Comparison of ENCODE assay signal across 1 cellular context in the genomic region with DNA sequence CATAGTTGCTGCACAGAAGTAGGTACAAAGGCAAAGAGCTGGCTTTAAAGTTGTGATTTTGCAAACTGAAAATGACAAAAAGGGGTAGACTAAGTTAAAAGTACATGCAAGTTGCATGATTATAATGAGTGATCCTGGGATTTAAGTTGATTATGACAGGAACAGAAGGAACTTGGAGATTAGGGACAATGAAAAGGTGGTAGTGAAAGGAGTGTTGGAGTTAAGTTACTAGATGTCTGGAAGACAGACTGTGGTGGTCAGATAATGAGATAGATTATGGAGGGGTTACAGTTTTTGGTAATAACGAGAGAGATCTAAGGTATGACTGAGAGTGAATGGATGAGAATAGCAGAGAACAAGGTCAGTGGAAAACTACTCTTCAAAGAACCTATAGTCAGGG.
TF ChIP-seq lines count a peak whose summit lies in the region.

No MANE protein-coding gene starts in this region.

TF ChIP-seq in K562, 482 proteins besides CTCF, POLR2A, EP300 and RAD21 (continued from another document):
- TF ChIP-seq, protein P1, sequence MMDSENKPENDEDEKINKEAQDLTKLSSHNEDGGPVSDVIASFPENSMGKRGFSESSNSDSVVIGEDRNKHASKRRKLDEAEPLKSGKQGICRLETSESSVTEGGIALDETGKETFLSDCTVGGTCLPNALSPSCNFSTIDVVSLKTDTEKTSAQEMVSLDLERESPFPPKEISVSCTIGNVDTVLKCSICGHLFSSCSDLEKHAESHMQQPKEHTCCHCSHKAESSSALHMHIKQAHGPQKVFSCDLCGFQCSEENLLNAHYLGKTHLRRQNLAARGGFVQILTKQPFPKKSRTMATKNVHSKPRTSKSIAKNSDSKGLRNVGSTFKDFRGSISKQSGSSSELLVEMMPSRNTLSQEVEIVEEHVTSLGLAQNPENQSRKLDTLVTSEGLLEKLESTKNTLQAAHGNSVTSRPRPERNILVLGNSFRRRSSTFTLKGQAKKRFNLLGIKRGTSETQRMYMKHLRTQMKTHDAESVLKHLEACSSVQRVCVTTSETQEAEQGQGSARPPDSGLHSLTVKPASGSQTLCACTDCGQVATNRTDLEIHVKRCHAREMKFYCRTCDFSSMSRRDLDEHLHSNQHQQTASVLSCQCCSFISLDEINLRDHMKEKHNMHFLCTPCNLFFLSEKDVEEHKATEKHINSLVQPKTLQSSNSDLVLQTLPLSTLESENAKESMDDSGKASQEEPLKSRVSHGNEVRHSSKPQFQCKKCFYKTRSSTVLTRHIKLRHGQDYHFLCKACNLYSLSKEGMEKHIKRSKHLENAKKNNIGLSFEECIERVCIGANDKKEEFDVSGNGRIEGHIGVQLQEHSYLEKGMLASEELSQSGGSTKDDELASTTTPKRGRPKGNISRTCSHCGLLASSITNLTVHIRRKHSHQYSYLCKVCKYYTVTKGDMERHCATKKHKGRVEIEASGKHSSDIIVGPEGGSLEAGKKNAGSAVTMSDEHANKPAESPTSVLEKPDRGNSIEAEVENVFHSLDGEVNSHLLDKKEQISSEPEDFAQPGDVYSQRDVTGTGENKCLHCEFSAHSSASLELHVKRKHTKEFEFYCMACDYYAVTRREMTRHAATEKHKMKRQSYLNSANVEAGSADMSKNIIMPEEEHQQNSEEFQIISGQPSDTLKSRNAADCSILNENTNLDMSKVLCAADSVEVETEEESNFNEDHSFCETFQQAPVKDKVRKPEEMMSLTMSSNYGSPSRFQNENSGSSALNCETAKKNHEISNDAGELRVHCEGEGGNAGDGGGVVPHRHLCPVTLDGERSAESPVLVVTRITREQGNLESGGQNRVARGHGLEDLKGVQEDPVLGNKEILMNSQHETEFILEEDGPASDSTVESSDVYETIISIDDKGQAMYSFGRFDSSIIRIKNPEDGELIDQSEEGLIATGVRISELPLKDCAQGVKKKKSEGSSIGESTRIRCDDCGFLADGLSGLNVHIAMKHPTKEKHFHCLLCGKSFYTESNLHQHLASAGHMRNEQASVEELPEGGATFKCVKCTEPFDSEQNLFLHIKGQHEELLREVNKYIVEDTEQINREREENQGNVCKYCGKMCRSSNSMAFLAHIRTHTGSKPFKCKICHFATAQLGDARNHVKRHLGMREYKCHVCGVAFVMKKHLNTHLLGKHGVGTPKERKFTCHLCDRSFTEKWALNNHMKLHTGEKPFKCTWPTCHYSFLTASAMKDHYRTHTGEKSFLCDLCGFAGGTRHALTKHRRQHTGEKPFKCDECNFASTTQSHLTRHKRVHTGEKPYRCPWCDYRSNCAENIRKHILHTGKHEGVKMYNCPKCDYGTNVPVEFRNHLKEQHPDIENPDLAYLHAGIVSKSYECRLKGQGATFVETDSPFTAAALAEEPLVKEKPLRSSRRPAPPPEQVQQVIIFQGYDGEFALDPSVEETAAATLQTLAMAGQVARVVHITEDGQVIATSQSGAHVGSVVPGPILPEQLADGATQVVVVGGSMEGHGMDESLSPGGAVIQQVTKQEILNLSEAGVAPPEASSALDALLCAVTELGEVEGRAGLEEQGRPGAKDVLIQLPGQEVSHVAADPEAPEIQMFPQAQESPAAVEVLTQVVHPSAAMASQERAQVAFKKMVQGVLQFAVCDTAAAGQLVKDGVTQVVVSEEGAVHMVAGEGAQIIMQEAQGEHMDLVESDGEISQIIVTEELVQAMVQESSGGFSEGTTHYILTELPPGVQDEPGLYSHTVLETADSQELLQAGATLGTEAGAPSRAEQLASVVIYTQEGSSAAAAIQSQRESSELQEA (IDR thresholded peaks at IDR 0.05; ENCODE audit: low read depth) = no peak
- TF ChIP-seq TAL1 (IDR thresholded peaks at IDR 0.05) (peak; percentile 73), ZNF707 (CRISPR knock-in tag; conservative IDR thresholded peaks at IDR 0.05) (no peak), TCF3 (CRISPR knock-in tag; IDR thresholded peaks at IDR 0.05) (peak; percentile 66), HNRNPUL1 (IDR thresholded peaks at IDR 0.05; ENCODE audit: low read length) (no peak), PRPF4 (IDR thresholded peaks at IDR 0.05; ENCODE audit: insufficient read depth, low read depth, low read length, poor library complexity, severe bottlenecking) (no peak), ARID1B (IDR thresholded peaks at IDR 0.05) (peak; percentile 72), SMARCA4 (IDR thresholded peaks at IDR 0.05) (0 out of 2 replicates have a peak, but pooled peaks have one; percentile 15), CEBPB (tag; IDR thresholded peaks at IDR 0.05) (no peak), OTX1 (CRISPR knock-in tag; IDR thresholded peaks at IDR 0.05) (no peak), ZNF57 (CRISPR knock-in tag; IDR thresholded peaks at IDR 0.05) (no peak), NRF1 (conservative IDR thresholded peaks at IDR 0.05 in 1 of 2, IDR thresholded peaks at IDR 0.05 in 1 of 2) (no peak), NCOR1 (IDR thresholded peaks at IDR 0.05) (peak; percentile 72), CBX2 (IDR thresholded peaks at IDR 0.05; ENCODE audit: insufficient read depth, low read length, poor library complexity, severe bottlenecking) (no peak), EP400 (IDR thresholded peaks at IDR 0.05) (no peak), ERF (CRISPR knock-in tag; IDR thresholded peaks at IDR 0.05) (no peak), ZNF431 (CRISPR knock-in tag; IDR thresholded peaks at IDR 0.05) (no peak), POLR2G (IDR thresholded peaks at IDR 0.05; ENCODE audit: low read depth, low read length) (no peak), ZNF197 (CRISPR knock-in tag; IDR thresholded peaks at IDR 0.05; ENCODE audit: low read depth) (no peak), ZNF232 (CRISPR knock-in tag; IDR thresholded peaks at IDR 0.05) (no peak), GABPB1 (CRISPR knock-in tag; IDR thresholded peaks at IDR 0.05) (no peak)
- TF ChIP-seq, protein P2, sequence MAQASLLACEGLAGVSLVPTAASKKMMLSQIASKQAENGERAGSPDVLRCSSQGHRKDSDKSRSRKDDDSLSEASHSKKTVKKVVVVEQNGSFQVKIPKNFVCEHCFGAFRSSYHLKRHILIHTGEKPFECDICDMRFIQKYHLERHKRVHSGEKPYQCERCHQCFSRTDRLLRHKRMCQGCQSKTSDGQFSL (CRISPR knock-in tag; IDR thresholded peaks at IDR 0.05) = no peak
- TF ChIP-seq, protein P2 (tag; IDR thresholded peaks at IDR 0.05) = no peak
- TF ChIP-seq, protein P3, sequence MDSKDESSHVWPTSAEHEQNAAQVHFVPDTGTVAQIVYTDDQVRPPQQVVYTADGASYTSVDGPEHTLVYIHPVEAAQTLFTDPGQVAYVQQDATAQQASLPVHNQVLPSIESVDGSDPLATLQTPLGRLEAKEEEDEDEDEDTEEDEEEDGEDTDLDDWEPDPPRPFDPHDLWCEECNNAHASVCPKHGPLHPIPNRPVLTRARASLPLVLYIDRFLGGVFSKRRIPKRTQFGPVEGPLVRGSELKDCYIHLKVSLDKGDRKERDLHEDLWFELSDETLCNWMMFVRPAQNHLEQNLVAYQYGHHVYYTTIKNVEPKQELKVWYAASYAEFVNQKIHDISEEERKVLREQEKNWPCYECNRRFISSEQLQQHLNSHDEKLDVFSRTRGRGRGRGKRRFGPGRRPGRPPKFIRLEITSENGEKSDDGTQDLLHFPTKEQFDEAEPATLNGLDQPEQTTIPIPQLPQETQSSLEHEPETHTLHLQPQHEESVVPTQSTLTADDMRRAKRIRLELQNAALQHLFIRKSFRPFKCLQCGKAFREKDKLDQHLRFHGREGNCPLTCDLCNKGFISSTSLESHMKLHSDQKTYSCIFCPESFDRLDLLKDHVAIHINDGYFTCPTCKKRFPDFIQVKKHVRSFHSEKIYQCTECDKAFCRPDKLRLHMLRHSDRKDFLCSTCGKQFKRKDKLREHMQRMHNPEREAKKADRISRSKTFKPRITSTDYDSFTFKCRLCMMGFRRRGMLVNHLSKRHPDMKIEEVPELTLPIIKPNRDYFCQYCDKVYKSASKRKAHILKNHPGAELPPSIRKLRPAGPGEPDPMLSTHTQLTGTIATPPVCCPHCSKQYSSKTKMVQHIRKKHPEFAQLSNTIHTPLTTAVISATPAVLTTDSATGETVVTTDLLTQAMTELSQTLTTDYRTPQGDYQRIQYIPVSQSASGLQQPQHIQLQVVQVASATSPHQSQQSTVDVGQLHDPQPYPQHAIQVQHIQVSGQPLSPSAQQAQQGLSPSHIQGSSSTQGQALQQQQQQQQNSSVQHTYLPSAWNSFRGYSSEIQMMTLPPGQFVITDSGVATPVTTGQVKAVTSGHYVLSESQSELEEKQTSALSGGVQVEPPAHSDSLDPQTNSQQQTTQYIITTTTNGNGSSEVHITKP (IDR thresholded peaks at IDR 0.05; ENCODE audit: partially characterized antibody) = no peak
- TF ChIP-seq, protein P4, sequence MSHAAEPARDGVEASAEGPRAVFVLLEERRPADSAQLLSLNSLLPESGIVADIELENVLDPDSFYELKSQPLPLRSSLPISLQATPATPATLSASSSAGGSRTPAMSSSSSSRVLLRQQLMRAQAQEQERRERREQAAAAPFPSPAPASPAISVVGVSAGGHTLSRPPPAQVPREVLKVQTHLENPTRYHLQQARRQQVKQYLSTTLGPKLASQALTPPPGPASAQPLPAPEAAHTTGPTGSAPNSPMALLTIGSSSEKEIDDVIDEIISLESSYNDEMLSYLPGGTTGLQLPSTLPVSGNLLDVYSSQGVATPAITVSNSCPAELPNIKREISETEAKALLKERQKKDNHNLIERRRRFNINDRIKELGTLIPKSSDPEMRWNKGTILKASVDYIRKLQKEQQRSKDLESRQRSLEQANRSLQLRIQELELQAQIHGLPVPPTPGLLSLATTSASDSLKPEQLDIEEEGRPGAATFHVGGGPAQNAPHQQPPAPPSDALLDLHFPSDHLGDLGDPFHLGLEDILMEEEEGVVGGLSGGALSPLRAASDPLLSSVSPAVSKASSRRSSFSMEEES (CRISPR knock-in tag; IDR thresholded peaks at IDR 0.05) = no peak
- TF ChIP-seq, protein P5, sequence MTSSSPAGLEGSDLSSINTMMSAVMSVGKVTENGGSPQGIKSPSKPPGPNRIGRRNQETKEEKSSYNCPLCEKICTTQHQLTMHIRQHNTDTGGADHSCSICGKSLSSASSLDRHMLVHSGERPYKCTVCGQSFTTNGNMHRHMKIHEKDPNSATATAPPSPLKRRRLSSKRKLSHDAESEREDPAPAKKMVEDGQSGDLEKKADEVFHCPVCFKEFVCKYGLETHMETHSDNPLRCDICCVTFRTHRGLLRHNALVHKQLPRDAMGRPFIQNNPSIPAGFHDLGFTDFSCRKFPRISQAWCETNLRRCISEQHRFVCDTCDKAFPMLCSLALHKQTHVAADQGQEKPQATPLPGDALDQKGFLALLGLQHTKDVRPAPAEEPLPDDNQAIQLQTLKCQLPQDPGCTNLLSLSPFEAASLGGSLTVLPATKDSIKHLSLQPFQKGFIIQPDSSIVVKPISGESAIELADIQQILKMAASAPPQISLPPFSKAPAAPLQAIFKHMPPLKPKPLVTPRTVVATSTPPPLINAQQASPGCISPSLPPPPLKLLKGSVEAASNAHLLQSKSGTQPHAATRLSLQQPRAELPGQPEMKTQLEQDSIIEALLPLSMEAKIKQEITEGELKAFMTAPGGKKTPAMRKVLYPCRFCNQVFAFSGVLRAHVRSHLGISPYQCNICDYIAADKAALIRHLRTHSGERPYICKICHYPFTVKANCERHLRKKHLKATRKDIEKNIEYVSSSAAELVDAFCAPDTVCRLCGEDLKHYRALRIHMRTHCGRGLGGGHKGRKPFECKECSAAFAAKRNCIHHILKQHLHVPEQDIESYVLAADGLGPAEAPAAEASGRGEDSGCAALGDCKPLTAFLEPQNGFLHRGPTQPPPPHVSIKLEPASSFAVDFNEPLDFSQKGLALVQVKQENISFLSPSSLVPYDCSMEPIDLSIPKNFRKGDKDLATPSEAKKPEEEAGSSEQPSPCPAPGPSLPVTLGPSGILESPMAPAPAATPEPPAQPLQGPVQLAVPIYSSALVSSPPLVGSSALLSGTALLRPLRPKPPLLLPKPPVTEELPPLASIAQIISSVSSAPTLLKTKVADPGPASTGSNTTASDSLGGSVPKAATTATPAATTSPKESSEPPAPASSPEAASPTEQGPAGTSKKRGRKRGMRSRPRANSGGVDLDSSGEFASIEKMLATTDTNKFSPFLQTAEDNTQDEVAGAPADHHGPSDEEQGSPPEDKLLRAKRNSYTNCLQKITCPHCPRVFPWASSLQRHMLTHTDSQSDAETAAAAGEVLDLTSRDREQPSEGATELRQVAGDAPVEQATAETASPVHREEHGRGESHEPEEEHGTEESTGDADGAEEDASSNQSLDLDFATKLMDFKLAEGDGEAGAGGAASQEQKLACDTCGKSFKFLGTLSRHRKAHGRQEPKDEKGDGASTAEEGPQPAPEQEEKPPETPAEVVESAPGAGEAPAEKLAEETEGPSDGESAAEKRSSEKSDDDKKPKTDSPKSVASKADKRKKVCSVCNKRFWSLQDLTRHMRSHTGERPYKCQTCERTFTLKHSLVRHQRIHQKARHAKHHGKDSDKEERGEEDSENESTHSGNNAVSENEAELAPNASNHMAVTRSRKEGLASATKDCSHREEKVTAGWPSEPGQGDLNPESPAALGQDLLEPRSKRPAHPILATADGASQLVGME (CRISPR knock-in tag; IDR thresholded peaks at IDR 0.05) = no peak
